In the genomic region with DNA sequence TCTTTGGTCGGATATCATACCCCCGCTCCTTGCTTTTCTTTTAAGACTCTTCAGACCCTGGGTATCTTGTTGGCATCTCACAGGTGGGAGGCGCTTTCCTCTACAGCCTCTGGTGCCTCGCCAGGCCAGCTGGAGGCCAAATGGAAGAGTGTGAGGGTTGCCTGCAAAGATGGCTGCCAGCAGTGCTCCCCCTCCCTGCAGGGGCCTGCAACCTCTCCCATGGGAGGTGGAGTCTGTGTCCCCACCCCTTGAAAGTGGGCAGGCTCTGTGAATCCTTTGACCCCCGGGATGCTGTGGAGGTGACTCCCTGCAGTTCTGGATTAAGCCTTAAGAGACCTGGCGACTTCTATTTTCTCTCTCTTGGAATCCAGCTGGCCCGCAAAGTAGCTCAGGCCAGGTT, we compare ENCODE assay signal across 21 cellular contexts. TPM values are rescaled to one million over a fixed set of nuclear protein-coding genes. Genes with fewer than 3 reads are reported as not detected.
DNase-seq lines count a peak whose midpoint lies in the region; ATAC-seq and TF ChIP-seq lines count a peak whose summit lies in the region.
"Had no signal": no experiment of that assay in that cellular context is flagged by ENCODE, and none has a peak within 500 bp of the region (broad histone marks: within the 10 kb centered on the region; RNA-seq: fewer than 3 reads in every experiment).

No MANE protein-coding gene starts in this region.

- CTCF ChIA-PET in HCT116 (lab: Charles Lee) (no interaction called here), WTC11 (lab: Charles Lee) (no interaction called here)

- no peaks in the 10 kb centered on the region for H3K36me3 ChIP-seq in BLaER1
- no peaks in the 10 kb centered on the region for H3K36me3 ChIP-seq in HCT116 (ENCODE audit: control insufficient read depth in 1 of 2, insufficient read depth in 2 of 2, low read length in 2 of 2)
- no peaks in the 10 kb centered on the region for H3K36me3 ChIP-seq in mucosa of descending colon (ENCODE audit: low read depth)
- H3K36me3 ChIP-seq: HAP-1, pancreas, right lobe of liver had no signal

- H3K4me3 Mint-ChIP-seq in WTC11: no peak overlapping the region
- H3K4me3 Mint-ChIP-seq in activated naive CD8-positive, alpha-beta T cell treated with anti-CD3 and anti-CD28 coated beads, Interleukin-2, amount 50 U/mL, for 24 hours: no peak overlapping the region
- H3K4me3 Mint-ChIP-seq: stimulated activated naive B cell treated with anti-CD40 and anti-IgM and Interleukin-4, amounts not matched to agents 10 μg/mL and 1 μg/mL and 100 μg/mL, for 72 hours had no signal

- H3K27me3 ChIP-seq in BLaER1 (no peaks in the 10 kb centered on the region), HCT116 (ENCODE audit: insufficient read depth, low read length) (no peaks in the 10 kb centered on the region)
- H3K27me3 ChIP-seq: pancreas, right lobe of liver had no signal

- POLR2A ChIA-PET in HCT116 (lab: Charles Lee) (no interaction called here), WTC11 (lab: Charles Lee) (no interaction called here)

- H3K4me1 Mint-ChIP-seq in WTC11: peaks cover 22% of the 10 kb centered on the region
- peaks cover 20% of the 10 kb centered on the region for H3K4me1 Mint-ChIP-seq in activated naive CD8-positive, alpha-beta T cell treated with anti-CD3 and anti-CD28 coated beads, Interleukin-2, amount 50 U/mL, for 24 hours

- no peak for TF ChIP-seq RAD21 in HCT116 (IDR thresholded peaks at IDR 0.05; ENCODE audit: low read depth)

- H3K79me2 ChIP-seq in HCT116 (ENCODE audit: insufficient read depth, low read length): no peaks in the 10 kb centered on the region

- peak overlapping the region; percentile 68 for H3K4me2 ChIP-seq in BLaER1
- no peak overlapping the region for H3K4me2 ChIP-seq in HCT116 (ENCODE audit: low read length)

- H3K9me3 ChIP-seq in BLaER1 (no peaks in the 10 kb centered on the region), HCT116 (ENCODE audit: control insufficient read depth in 1 of 2, insufficient read depth in 1 of 2, low read depth in 1 of 2, low read length in 2 of 2) (no peaks in the 10 kb centered on the region), mucosa of descending colon (no peaks in the 10 kb centered on the region)
- H3K9me3 ChIP-seq: HAP-1, pancreas, right lobe of liver had no signal

- ATAC-seq in HCT116: 0 out of 2 replicates have a peak, but pooled peaks have one; percentile 20
- peak; percentile 60 for ATAC-seq in WTC11
- ATAC-seq in mucosa of descending colon: peak; percentile 1
- ATAC-seq in GM21447 (IDR thresholded peaks at IDR 0.05; ENCODE audit: unreplicated experiment): no peak
- ATAC-seq in activated naive CD8-positive, alpha-beta T cell treated with anti-CD3 and anti-CD28 coated beads, Interleukin-2, amount 50 U/mL, for 24 hours: no peak
- ATAC-seq: left ventricle myocardium superior; pancreas; stimulated activated naive B cell treated with anti-CD40 and anti-IgM and Interleukin-4, amounts not matched to agents 10 μg/mL and 1 μg/mL and 100 μg/mL, for 72 hours had no signal

- no peak for TF ChIP-seq CTCF in HCT116 (IDR thresholded peaks at IDR 0.05 in 2 of 3, conservative IDR thresholded peaks at IDR 0.05 in 1 of 3; ENCODE audit: borderline replicate concordance in 1 of 3, insufficient read depth in 1 of 3, low read depth in 2 of 3, low read length in 2 of 3)
- TF ChIP-seq CTCF in WTC11 (IDR thresholded peaks at IDR 0.05): no peak
- no peak for TF ChIP-seq CTCF in mucosa of descending colon (IDR thresholded peaks at IDR 0.05)

- no TSS peak for BruUV-seq in HCT116 (replicated peaks; lab: Mats Ljungman, UMichigan)

- H3K4me3 ChIP-seq in BLaER1: no peak overlapping the region
- H3K4me3 ChIP-seq in HCT116 (replicated peaks in 1 of 2; ENCODE audit: low read depth in 1 of 2, low read length in 2 of 2): no peak overlapping the region
- no peak overlapping the region for H3K4me3 ChIP-seq in mucosa of descending colon
- H3K4me3 ChIP-seq: HAP-1, pancreas, right lobe of liver had no signal

- peaks cover 3% of the 10 kb centered on the region for H3K27me3 Mint-ChIP-seq in WTC11 (ENCODE audit: low read depth)
- peaks cover 25% of the 10 kb centered on the region for H3K27me3 Mint-ChIP-seq in activated naive CD8-positive, alpha-beta T cell treated with anti-CD3 and anti-CD28 coated beads, Interleukin-2, amount 50 U/mL, for 24 hours

- DNase-seq in HCT116 (ENCODE audit: low read depth, low spot score) (no peak), WTC11 (ENCODE audit: low spot score) (no peak), mucosa of descending colon (peak in 2 of 3 donors; percentile 61 to 64), retina (no peak), RKO (ENCODE audit: low spot score) (no peak)
- no peak for DNase-seq in activated naive CD8-positive, alpha-beta T cell treated with anti-CD3 and anti-CD28 coated beads, Interleukin-2, amount 50 U/mL, for 24 hours
- DNase-seq: activated CD4-positive, alpha-beta T cell treated with anti-CD3 and anti-CD28 coated beads, Interleukin-2, amount 50 U/mL, for 48 hours; activated naive CD4-positive, alpha-beta T cell treated with Interleukin-2 at 50 U/mL for 16 hours; activated T-cell treated with anti-CD3 and anti-CD28 coated beads, Interleukin-2, amount 50 U/mL, for 1 hour; aorta; effector CD8-positive, alpha-beta T cell; left ventricle myocardium superior; NCI-H1694; NCI-H446 treated with DMSO at 0.1 percent for 48 hours; pancreas; SHP77 treated with DMSO at 0.1 percent for 48 hours; stimulated activated naive B cell treated with anti-CD40 and anti-IgM and Interleukin-4, amounts not matched to agents 10 μg/mL and 1 μg/mL and 100 μg/mL, for 72 hours had no signal

- intact Hi-C loops in HCT116 (cut with micrococcal nuclease) (no loop called here), mucosa of descending colon (cut with DNase I, micrococcal nuclease) (no loop called here)

- 0 out of 2 replicates have a peak, but pooled peaks cover 3% of the 10 kb centered on the region for H4K20me1 ChIP-seq in BLaER1
- no peaks in the 10 kb centered on the region for H4K20me1 ChIP-seq in HCT116 (ENCODE audit: insufficient read depth)

- H3K4me1 ChIP-seq in BLaER1: peaks cover 70% of the 10 kb centered on the region
- peaks cover 25 to 29% of the 10 kb centered on the region in 2 experiments for H3K4me1 ChIP-seq in HCT116 (ENCODE audit: control insufficient read depth in 1 of 2, insufficient read depth in 2 of 2, low read length in 2 of 2)
- peaks cover 70% of the 10 kb centered on the region for H3K4me1 ChIP-seq in mucosa of descending colon (ENCODE audit: low read depth)
- H3K4me1 ChIP-seq: HAP-1 had no signal

- H3K27ac ChIP-seq in BLaER1 (0 out of 2 replicates have a peak overlapping the region, but pooled peaks have one; percentile 38), HCT116 (ENCODE audit: low read depth, low read length) (no peak overlapping the region)
- H3K27ac ChIP-seq: pancreas, right lobe of liver had no signal

- RAD21 ChIA-PET in HCT116 (lab: Charles Lee; ENCODE audit: low non-redundant PET in 1 of 2, low total read pairs in 2 of 2, uncharacterized antibody in 2 of 2, unreplicated experiment in 2 of 2): no interaction called here

- H3K36me3 Mint-ChIP-seq in WTC11: no peaks in the 10 kb centered on the region
- H3K36me3 Mint-ChIP-seq in activated naive CD8-positive, alpha-beta T cell treated with anti-CD3 and anti-CD28 coated beads, Interleukin-2, amount 50 U/mL, for 24 hours (ENCODE audit: low read depth): no peaks in the 10 kb centered on the region
- H3K36me3 Mint-ChIP-seq: stimulated activated naive B cell treated with anti-CD40 and anti-IgM and Interleukin-4, amounts not matched to agents 10 μg/mL and 1 μg/mL and 100 μg/mL, for 72 hours had no signal

- H3K9me2 ChIP-seq in HCT116 (ENCODE audit: insufficient read depth): no peaks in the 10 kb centered on the region

- no peak for TF ChIP-seq POLR2A in HCT116 (IDR thresholded peaks at IDR 0.05; ENCODE audit: borderline replicate concordance, extremely low read depth, insufficient read depth, insufficient read length)

- H3K9ac ChIP-seq in BLaER1: no peak overlapping the region
- H3K9ac ChIP-seq in HCT116 (ENCODE audit: low read length): no peak overlapping the region

- no peak overlapping the region for H3K27ac Mint-ChIP-seq in WTC11
- no peak overlapping the region for H3K27ac Mint-ChIP-seq in activated naive CD8-positive, alpha-beta T cell treated with anti-CD3 and anti-CD28 coated beads, Interleukin-2, amount 50 U/mL, for 24 hours
- H3K27ac Mint-ChIP-seq: stimulated activated naive B cell treated with anti-CD40 and anti-IgM and Interleukin-4, amounts not matched to agents 10 μg/mL and 1 μg/mL and 100 μg/mL, for 72 hours had no signal

- no peak overlapping the region for H2AFZ ChIP-seq in HCT116 (ENCODE audit: low read depth, low read length, poor library complexity, severe bottlenecking)

- H3K9me3 Mint-ChIP-seq in WTC11: 0 out of 2 replicates have a peak, but pooled peaks cover 3% of the 10 kb centered on the region
- no peaks in the 10 kb centered on the region for H3K9me3 Mint-ChIP-seq in activated naive CD8-positive, alpha-beta T cell treated with anti-CD3 and anti-CD28 coated beads, Interleukin-2, amount 50 U/mL, for 24 hours
- H3K9me3 Mint-ChIP-seq: stimulated activated naive B cell treated with anti-CD40 and anti-IgM and Interleukin-4, amounts not matched to agents 10 μg/mL and 1 μg/mL and 100 μg/mL, for 72 hours had no signal

TF ChIP-seq in HCT116, 20 proteins besides CTCF, POLR2A, EP300 and RAD21:
- TF ChIP-seq TCF7L2 (IDR thresholded peaks at IDR 0.05; ENCODE audit: borderline replicate concordance, extremely low read depth, insufficient read depth, insufficient read length) (no peak), YY1 (IDR thresholded peaks at IDR 0.05; ENCODE audit: extremely low read depth, insufficient replicate concordance, low read depth, low read length) (peak; percentile 51)

TF ChIP-seq in WTC11, 78 proteins besides CTCF, POLR2A, EP300 and RAD21 (continues in another document):
- TF ChIP-seq TEAD4 (CRISPR knock-in tag; IDR thresholded peaks at IDR 0.05) (no peak), FOXP1 (CRISPR knock-in tag; IDR thresholded peaks at IDR 0.05; ENCODE audit: borderline replicate concordance) (no peak), ZNF671 (CRISPR knock-in tag; IDR thresholded peaks at IDR 0.05) (no peak)

RNA-seq across cellular contexts. Expression of a gene that starts 37.7 kb away (rescaled TPM):
- 153 TPM for total RNA-seq in HCT116 (2021; ENCODE audit: unreplicated experiment)
- 84.8 and 92.4 TPM in 2 replicates for polyA plus RNA-seq in HCT116 (2012)
- 283 to 326 TPM (median 304 TPM) in 3 replicates for total RNA-seq in WTC11 (2021)
- 100 to 1,000 TPM; 159 to 269 (median 161) TPM for total RNA-seq in mucosa of descending colon

Comparison
In these comparisons a context has a peak if more than half of its experiments do, and no peak if none do; other contexts are left out.
1. ATAC-seq: peak in HCT116 (single experiment), WTC11 (single experiment) and mucosa of descending colon (single experiment); none in GM21447 (single experiment) and activated naive CD8-positive, alpha-beta T cell treated with anti-CD3 and anti-CD28 coated beads, Interleukin-2, amount 50 U/mL, for 24 hours (single experiment).
2. DNase-seq: peak in mucosa of descending colon (2 of 3); none in HCT116 (single experiment), WTC11 (single experiment), retina (single experiment), RKO (single experiment) and activated naive CD8-positive, alpha-beta T cell treated with anti-CD3 and anti-CD28 coated beads, Interleukin-2, amount 50 U/mL, for 24 hours (single experiment).